ENCODE assay signal across 9 cellular contexts in the genomic region with DNA sequence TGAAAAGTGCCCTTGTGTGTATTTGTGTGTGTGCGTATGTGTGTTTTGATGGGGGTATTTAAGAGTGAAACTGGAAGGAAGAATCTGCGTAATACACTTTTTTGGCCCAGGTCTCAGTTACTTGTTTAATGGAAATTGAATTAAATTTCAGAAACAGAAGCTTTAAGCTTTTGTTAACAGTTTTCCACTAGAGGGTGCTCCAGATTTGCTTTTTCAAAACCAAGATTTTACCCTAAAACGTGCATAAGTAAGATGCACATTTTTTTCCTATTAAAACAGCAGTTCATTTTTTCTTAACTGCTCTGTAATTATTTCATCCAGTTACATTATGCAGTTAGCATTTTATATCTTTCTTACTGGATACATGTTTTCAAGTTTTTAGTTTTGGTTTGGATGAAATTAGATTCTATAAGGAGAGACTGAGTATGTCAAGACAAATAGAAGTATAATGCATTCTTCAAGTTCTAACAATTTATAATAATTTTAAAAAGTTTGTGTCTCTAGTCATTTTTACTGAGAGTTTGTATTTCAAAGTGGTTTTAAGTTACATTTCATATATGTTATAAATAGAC.
DNase-seq lines count a peak whose midpoint lies in the region; ATAC-seq and TF ChIP-seq lines count a peak whose summit lies in the region.
"Had no signal": no experiment of that assay in that cellular context is flagged by ENCODE, and none has a peak within 500 bp of the region (broad histone marks: within the 10 kb centered on the region; RNA-seq: fewer than 3 reads in every experiment).

No MANE protein-coding gene starts in this region.

- H3K36me3 ChIP-seq in colonic mucosa = no peaks in the 10 kb centered on the region

- H3K4me3 ChIP-seq in colonic mucosa = no peak overlapping the region

- H3K27me3 ChIP-seq in colonic mucosa = no peaks in the 10 kb centered on the region

- no peak for ATAC-seq in HG03520 (IDR thresholded peaks at IDR 0.05; ENCODE audit: unreplicated experiment)

- DNase-seq in DMS53 (lab: John Stamatoyannopoulos, UW) (peak; percentile 47), Kasumi-1 (lab: John Stamatoyannopoulos, UW) (peak; percentile 67 to 69), amniotic stem cell (lab: John Stamatoyannopoulos, UW) (peak; percentile 16), lung microvascular endothelial cell (ENCODE audit: low read depth in 2 of 2) (peak; percentile 29 to 35), colonic mucosa (no peak), SHP77 treated with DMSO at 0.1 percent for 48 hours (lab: John Stamatoyannopoulos, UW) (no peak), HT-29 (ENCODE audit: low spot score) (no peak)
- DNase-seq: activated CD4-positive, alpha-beta T cell treated with anti-CD3 and anti-CD28 coated beads for 48 hours had no signal

- no peaks in the 10 kb centered on the region for H3K9me3 ChIP-seq in colonic mucosa

- no peak for TF ChIP-seq CTCF in colonic mucosa (IDR thresholded peaks at IDR 0.05)

- H3K9ac ChIP-seq in colonic mucosa (ENCODE audit: low read depth in 2 of 2, low read length in 2 of 2) = no peak overlapping the region

- intact Hi-C loops in colonic mucosa (cut with DNase I) = loop anchor here (5.0 kb wide), 1 partner anchor 1220 kb away; no protein-coding TSS in a partner anchor

- H3K27ac ChIP-seq in colonic mucosa = no peak overlapping the region

- H3K4me1 ChIP-seq in colonic mucosa = no peaks in the 10 kb centered on the region

Comparison
In these comparisons a context has a peak if more than half of its experiments do, and no peak if none do; other contexts are left out.
1. DNase-seq: peak in DMS53 (single experiment), Kasumi-1 (2 of 2), amniotic stem cell (single experiment) and lung microvascular endothelial cell (2 of 2); none in colonic mucosa (single experiment), SHP77 treated with DMSO at 0.1 percent for 48 hours (single experiment) and HT-29 (single experiment).